Comparison of ENCODE assay signal across 9 cellular contexts in genomic region chr1:38804062-38804886, GRCh38. TPM values are rescaled to one million over a fixed set of nuclear protein-coding genes. Genes with fewer than 3 reads are reported as not detected.
DNase-seq lines count a peak whose midpoint lies in the region; ATAC-seq and TF ChIP-seq lines count a peak whose summit lies in the region.
"Had no signal": no experiment of that assay in that cellular context is flagged by ENCODE, and none has a peak within 500 bp of the region (broad histone marks: within the 10 kb centered on the region; RNA-seq: fewer than 3 reads in every experiment).

No MANE protein-coding gene starts in this region.

- no peak overlapping the region for H3K4ac ChIP-seq in IMR-90 (ENCODE audit: low read depth, low read length)

- intact Hi-C loops in IMR-90 (cut with micrococcal nuclease), result no loop called here

- no peaks in the 10 kb centered on the region for H3K9me1 ChIP-seq in IMR-90 (ENCODE audit: insufficient read depth, low read length)

- no peak overlapping the region for H2AK5ac ChIP-seq in IMR-90 (ENCODE audit: low read depth, low read length)

- H3K27me3 ChIP-seq in IMR-90 (ENCODE audit: control insufficient read depth, insufficient read depth, low read length), result peaks cover 25% of the 10 kb centered on the region

- CTCF ChIA-PET in IMR-90 (lab: Yijun Ruan, JAX), result no interaction called here

- no peaks in the 10 kb centered on the region for H3K36me3 ChIP-seq in IMR-90 (ENCODE audit: control insufficient read depth, insufficient read depth, low read length)

- H2BK20ac ChIP-seq in IMR-90 (ENCODE audit: low read depth, low read length), result no peak overlapping the region

- peak overlapping the region; percentile 84 for H3K4me3 Mint-ChIP-seq in neural crest cell

- H2BK5ac ChIP-seq in IMR-90 (ENCODE audit: low read depth, low read length, poor library complexity, severe bottlenecking), result no peak overlapping the region

- no peak overlapping the region for H3K18ac ChIP-seq in IMR-90 (ENCODE audit: low read depth, low read length)

- no peak overlapping the region for H2AK9ac ChIP-seq in IMR-90 (replicated peaks; ENCODE audit: low read depth, low read length, poor library complexity)

- H3K56ac ChIP-seq in IMR-90 (ENCODE audit: extremely low read depth, insufficient read depth, low read length), result no peak overlapping the region

- no peak for TF ChIP-seq POLR2A in IMR-90 (IDR thresholded peaks at IDR 0.05; ENCODE audit: low read depth, low read length)

- peak overlapping the region; percentile 66 for H3K4me2 ChIP-seq in IMR-90 (ENCODE audit: low read depth, low read length)

- H2BK15ac ChIP-seq in IMR-90 (ENCODE audit: low read depth, low read length), result no peak overlapping the region

- no peak for TF ChIP-seq CTCF in IMR-90 (conservative IDR thresholded peaks at IDR 0.05; ENCODE audit: low read depth, low read length)
- TF ChIP-seq CTCF in coronary artery (IDR thresholded peaks at IDR 0.05), result no peak
- no peak for TF ChIP-seq CTCF in neural crest cell (conservative IDR thresholded peaks at IDR 0.05)

- H3K36me3 Mint-ChIP-seq in neural crest cell (ENCODE audit: low read depth), result no peaks in the 10 kb centered on the region

- no peak overlapping the region for H3K14ac ChIP-seq in IMR-90 (replicated peaks; ENCODE audit: low read depth, low read length)

- WGBS in IMR-90 (ENCODE audit: extremely low coverage in 2 of 2, insufficient read length in 1 of 2), 2 experiments, result 12% methylated on average over 21 of the region's 81 CpGs; no CpG with 5 or more reads in 1 of the 2 experiments

- peaks cover under 1% of the 10 kb centered on the region for H3K9me3 Mint-ChIP-seq in neural crest cell
- H3K9me3 Mint-ChIP-seq: T-helper 1 cell treated with Interleukin-12 subunit alpha and Interleukin-12 subunit beta and Interleukin-4 antibody, amounts not matched to agents 30 μg/mL and 1 μg/mL, for 36 hours had no signal

- H3K27ac ChIP-seq in IMR-90 (ENCODE audit: insufficient read depth, low read length) (no peak overlapping the region), coronary artery (no peak overlapping the region)

- H4K8ac ChIP-seq in IMR-90 (ENCODE audit: low read depth in 2 of 2, low read length in 2 of 2), result no peak overlapping the region

- no peaks in the 10 kb centered on the region for H3K9me3 ChIP-seq in IMR-90 (ENCODE audit: control insufficient read depth, insufficient read depth, low read length)

- no peak overlapping the region for H2BK120ac ChIP-seq in IMR-90 (ENCODE audit: low read depth, low read length)

- POLR2A ChIA-PET in IMR-90 (lab: Charles Lee; ENCODE audit: unreplicated experiment), result no interaction called here

- no peak overlapping the region for H4K5ac ChIP-seq in IMR-90 (ENCODE audit: low read depth, low read length)

- H3K27me3 Mint-ChIP-seq in neural crest cell (ENCODE audit: low read depth), result peaks cover 65% of the 10 kb centered on the region

- no peaks in the 10 kb centered on the region for H3K4me1 ChIP-seq in IMR-90 (ENCODE audit: control insufficient read depth, insufficient read depth, low read length)

- peak overlapping the region; percentile 78 for H2AFZ ChIP-seq in IMR-90 (replicated peaks; ENCODE audit: low read length, poor library complexity)

- no TSS peak for BruUV-seq in IMR-90 (replicated peaks; lab: Mats Ljungman, UMichigan)

- H4K20me1 ChIP-seq in IMR-90 (ENCODE audit: insufficient read depth, low read length), result no peaks in the 10 kb centered on the region

- H4K91ac ChIP-seq in IMR-90 (ENCODE audit: insufficient read depth, low read depth, low read length), result no peak overlapping the region

- H3K4me3 ChIP-seq in IMR-90 (ENCODE audit: insufficient read depth, low read depth, low read length), result peak overlapping the region; percentile 36
- peak overlapping the region; percentile 62 for H3K4me3 ChIP-seq in coronary artery

- no peaks in the 10 kb centered on the region for H3K79me1 ChIP-seq in IMR-90 (ENCODE audit: low read depth in 1 of 2, low read length in 2 of 2)

- TF ChIP-seq RAD21 in IMR-90 (IDR thresholded peaks at IDR 0.05; ENCODE audit: low read length), result no peak

- in situ Hi-C loops in IMR-90 (cut with MboI; ENCODE audit: low sequenced_read_pairs), result loop anchor here (25.0 kb wide), 1 partner anchor 1192 kb away; no protein-coding TSS in a partner anchor

- H3K23ac ChIP-seq in IMR-90 (ENCODE audit: low read depth, low read length), result no peak overlapping the region

- ATAC-seq in IMR-90 (ENCODE audit: low read depth) (peak; percentile 63), GM18868 (IDR thresholded peaks at IDR 0.05; ENCODE audit: unreplicated experiment) (no peak)

- DNase-seq in EH (ENCODE audit: low read depth) (peak; percentile 13), IMR-90 (no peak), coronary artery (ENCODE audit: low spot score) (no peak), neural crest cell (ENCODE audit: low read depth, low spot score) (peak; percentile 28), NOMO-1 treated with dmso at 0.1 percent for 144 hours (lab: John Stamatoyannopoulos, UW; ENCODE audit: unreplicated experiment) (no peak), NCI-H187 treated with DMSO at 0.1 percent for 48 hours (lab: John Stamatoyannopoulos, UW) (no peak), GF-D8 (lab: John Stamatoyannopoulos, UW) (no peak)

- dilution Hi-C loops in IMR-90 (cut with HindIII; ENCODE audit: low sequenced_read_pairs, unreplicated experiment), result no loop called here

- peaks cover 10% of the 10 kb centered on the region for H3K4me1 Mint-ChIP-seq in neural crest cell

- H3K9ac ChIP-seq in IMR-90 (ENCODE audit: low read depth, low read length), result no peak overlapping the region

- H3K27ac Mint-ChIP-seq in neural crest cell (ENCODE audit: unreplicated experiment), result peak overlapping the region; percentile 71
- H3K27ac Mint-ChIP-seq: T-helper 1 cell treated with Interleukin-12 subunit alpha and Interleukin-12 subunit beta and Interleukin-4 antibody, amounts not matched to agents 30 μg/mL and 1 μg/mL, for 36 hours had no signal

TF ChIP-seq in IMR-90, 13 proteins besides CTCF, POLR2A, EP300 and RAD21:
- no peak for TF ChIP-seq USF2 (IDR thresholded peaks at IDR 0.05; ENCODE audit: low read depth, low read length)
- TF ChIP-seq MAFK (IDR thresholded peaks at IDR 0.05; ENCODE audit: low read depth, low read length), result no peak
- TF ChIP-seq CHD1 (IDR thresholded peaks at IDR 0.05; ENCODE audit: low read depth, low read length), result no peak
- TF ChIP-seq ELK1 (IDR thresholded peaks at IDR 0.05; ENCODE audit: borderline replicate concordance, low read depth, low read length), result no peak
- no peak for TF ChIP-seq RCOR1 (IDR thresholded peaks at IDR 0.05; ENCODE audit: insufficient replicate concordance, low read length)
- TF ChIP-seq SMC3 (IDR thresholded peaks at IDR 0.05; ENCODE audit: low read depth, low read length), result no peak
- no peak for TF ChIP-seq MXI1 (IDR thresholded peaks at IDR 0.05; ENCODE audit: borderline replicate concordance, low read depth, low read length)
- TF ChIP-seq FOS (IDR thresholded peaks at IDR 0.05; ENCODE audit: low read depth, low read length), result no peak
- no peak for TF ChIP-seq CEBPB (IDR thresholded peaks at IDR 0.05; ENCODE audit: low read depth, low read length)
- no peak for TF ChIP-seq BHLHE40 (IDR thresholded peaks at IDR 0.05; ENCODE audit: low read depth, low read length)
- TF ChIP-seq RFX5 (IDR thresholded peaks at IDR 0.05; ENCODE audit: low read depth, low read length), result no peak
- TF ChIP-seq NFE2L2 (IDR thresholded peaks at IDR 0.05; ENCODE audit: low read depth, low read length), result no peak
- TF ChIP-seq MAZ (IDR thresholded peaks at IDR 0.05; ENCODE audit: borderline replicate concordance, low read depth, low read length), result no peak

RNA-seq across cellular contexts. Expression of gene RRAGC, which starts 55.3 kb away (rescaled TPM):
- total RNA-seq in IMR-90 (2012; rRNA removed), result 7.2 and 11.7 TPM in 2 replicates
- polyA plus RNA-seq in IMR-90 (2012; rRNA removed), result 9.3 and 12.2 TPM in 2 replicates
- 2.4 and 3.9 TPM in 2 replicates for polyA plus RNA-seq in IMR-90 (2012; cell fraction: cytosol; rRNA removed)
- 0.69 and 5.1 TPM in 2 replicates for polyA plus RNA-seq in IMR-90 (2012; cell fraction: nucleus; rRNA removed; ENCODE audit: low replicate concordance)
- 21.0 and 24.1 TPM in 2 replicates for total RNA-seq in neural crest cell

Comparison
In these comparisons a context has a peak if more than half of its experiments do, and no peak if none do; other contexts are left out.
1. DNase-seq: peak in EH (single experiment) and neural crest cell (single experiment); none in IMR-90 (single experiment), coronary artery (single experiment), NOMO-1 treated with dmso at 0.1 percent for 144 hours (single experiment), NCI-H187 treated with DMSO at 0.1 percent for 48 hours (single experiment) and GF-D8 (single experiment).